In the genomic region with DNA sequence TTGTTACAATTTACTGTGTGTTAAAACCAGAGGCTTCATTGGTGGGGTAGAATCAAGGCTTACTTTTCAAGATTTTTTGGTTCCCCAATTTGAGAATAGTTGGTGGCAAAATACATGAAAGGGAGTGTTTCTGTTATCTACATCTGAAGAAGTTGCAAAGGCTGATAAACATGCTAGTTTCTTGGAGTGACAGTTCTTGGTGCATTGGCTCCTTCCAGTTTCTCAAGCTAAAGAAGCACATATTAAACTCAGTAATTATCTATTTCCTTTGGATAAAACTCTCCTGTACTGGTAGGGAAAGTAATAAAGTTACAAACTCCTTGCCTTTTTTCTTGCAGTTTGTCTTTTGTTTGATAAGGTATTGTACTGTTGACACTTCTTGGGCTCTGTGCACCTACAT, we compare ENCODE assay signal across 28 cellular contexts.
"Had no signal": no experiment of that assay in that cellular context is flagged by ENCODE, and none has a peak within 500 bp of the region (broad histone marks: within the 10 kb centered on the region; RNA-seq: fewer than 3 reads in every experiment).

No MANE protein-coding gene starts in this region.

- H3K9me3 Mint-ChIP-seq: activated naive CD4-positive, alpha-beta T cell treated with anti-CD3 and anti-CD28 coated beads, Interleukin-2, amount 50 U/mL, for 24 hours; activated T-cell treated with anti-CD3 and anti-CD28 coated beads, Interleukin-2, amount 50 U/mL, for 24 hours; activated T-helper 1 cell treated with anti-CD3 and anti-CD28 coated beads, Interleukin-12 subunit alpha, Interleukin-12 subunit beta, Interleukin-2, Interleukin-4 antibody, amounts not matched to agents 30 ng/mL and 10 ng/mL and 1 ng/mL, durations not matched to agents 14 hours and 24 hours and 36 hours; brain; central memory CD8-positive, alpha-beta T cell; T-cell had no signal

- H3K36me3 ChIP-seq: SJSA1 had no signal

- H3K36me3 Mint-ChIP-seq: activated naive CD4-positive, alpha-beta T cell treated with anti-CD3 and anti-CD28 coated beads, Interleukin-2, amount 50 U/mL, for 24 hours had no signal

- H3K27ac Mint-ChIP-seq: activated CD8-positive, alpha-beta memory T cell treated with anti-CD3 and anti-CD28 coated beads, Interleukin-2, amount 10 ng/mL, durations not matched to agents 7 days and 5 days; activated naive CD4-positive, alpha-beta T cell treated with anti-CD3 and anti-CD28 coated beads, Interleukin-2, amount 50 U/mL, for 24 hours; activated T-cell treated with anti-CD3 and anti-CD28 coated beads, Interleukin-2, amount 50 U/mL, for 24 hours; activated T-helper 1 cell treated with anti-CD3 and anti-CD28 coated beads, Interleukin-12 subunit alpha, Interleukin-12 subunit beta, Interleukin-2, Interleukin-4 antibody, amounts not matched to agents 30 ng/mL and 10 ng/mL and 1 ng/mL, durations not matched to agents 14 hours and 24 hours and 36 hours; T-cell had no signal

- H3K9me3 ChIP-seq: Peyer's patch, SJSA1 had no signal

- H3K27me3 Mint-ChIP-seq: activated naive CD4-positive, alpha-beta T cell treated with anti-CD3 and anti-CD28 coated beads, Interleukin-2, amount 50 U/mL, for 24 hours; activated T-cell treated with anti-CD3 and anti-CD28 coated beads, Interleukin-2, amount 50 U/mL, for 24 hours; central memory CD8-positive, alpha-beta T cell; T-cell had no signal

- H3K4me3 Mint-ChIP-seq: activated CD8-positive, alpha-beta memory T cell treated with anti-CD3 and anti-CD28 coated beads, Interleukin-2, amount 10 ng/mL, durations not matched to agents 7 days and 5 days; activated naive CD4-positive, alpha-beta T cell treated with anti-CD3 and anti-CD28 coated beads, Interleukin-2, amount 50 U/mL, for 24 hours; activated T-cell treated with anti-CD3 and anti-CD28 coated beads, Interleukin-2, amount 50 U/mL, for 24 hours; activated T-helper 1 cell treated with anti-CD3 and anti-CD28 coated beads, Interleukin-12 subunit alpha, Interleukin-12 subunit beta, Interleukin-2, Interleukin-4 antibody, amounts not matched to agents 30 ng/mL and 10 ng/mL and 1 ng/mL, durations not matched to agents 14 hours and 24 hours and 36 hours; central memory CD8-positive, alpha-beta T cell; T-cell had no signal

- H3K27ac ChIP-seq: Peyer's patch, SJSA1 had no signal

- DNase-seq: activated CD4-positive, alpha-beta T cell treated with anti-CD3 and anti-CD28 coated beads for 48 hours; activated CD4-positive, alpha-beta T cell treated with anti-CD3 and anti-CD28 coated beads, Interleukin-2, amount 50 U/mL, for 4 hours; activated CD4-positive, CD25-positive, alpha-beta regulatory T cell treated with anti-CD3 and anti-CD28 coated beads, Interleukin-2, amount 50 U/mL, for 72 hours; activated CD8-positive, alpha-beta memory T cell treated with anti-CD3 and anti-CD28 coated beads, Interleukin-2, amount 10 ng/mL, durations not matched to agents 7 days and 5 days; activated effector memory CD4-positive, alpha-beta T cell treated with Interleukin-2 at 50 U/mL for 16 hours; activated naive CD4-positive, alpha-beta T cell; activated T-cell treated with anti-CD3 and anti-CD28 coated beads, Interleukin-2, amount 50 U/mL, for 24 hours; amniotic stem cell; MM.1S; NCI-H1105; NCI-H1436; NCI-H1694 treated with DMSO at 0.1 percent for 48 hours; NCI-H2029 treated with DMSO at 0.1 percent for 48 hours; NCI-H345; NCI-H510A; NCI-H526 treated with DMSO at 0.1 percent for 48 hours; NCI-H82; NK-92 treated with Interleukin-12 subunit alpha and Interleukin-12 subunit beta, amount 100 ng/mL, for 24 hours; Peyer's patch; SHP77; T-cell; T-helper 2 cell; T1000 had no signal

- H3K27me3 ChIP-seq: Peyer's patch had no signal

- ATAC-seq: activated CD8-positive, alpha-beta memory T cell treated with anti-CD3 and anti-CD28 coated beads, Interleukin-2, amount 10 ng/mL, durations not matched to agents 7 days and 5 days; T-cell had no signal

- H3K4me3 ChIP-seq: Peyer's patch, SJSA1 had no signal
